Comparison of ENCODE assay signal across 8 cellular contexts in the genomic region with DNA sequence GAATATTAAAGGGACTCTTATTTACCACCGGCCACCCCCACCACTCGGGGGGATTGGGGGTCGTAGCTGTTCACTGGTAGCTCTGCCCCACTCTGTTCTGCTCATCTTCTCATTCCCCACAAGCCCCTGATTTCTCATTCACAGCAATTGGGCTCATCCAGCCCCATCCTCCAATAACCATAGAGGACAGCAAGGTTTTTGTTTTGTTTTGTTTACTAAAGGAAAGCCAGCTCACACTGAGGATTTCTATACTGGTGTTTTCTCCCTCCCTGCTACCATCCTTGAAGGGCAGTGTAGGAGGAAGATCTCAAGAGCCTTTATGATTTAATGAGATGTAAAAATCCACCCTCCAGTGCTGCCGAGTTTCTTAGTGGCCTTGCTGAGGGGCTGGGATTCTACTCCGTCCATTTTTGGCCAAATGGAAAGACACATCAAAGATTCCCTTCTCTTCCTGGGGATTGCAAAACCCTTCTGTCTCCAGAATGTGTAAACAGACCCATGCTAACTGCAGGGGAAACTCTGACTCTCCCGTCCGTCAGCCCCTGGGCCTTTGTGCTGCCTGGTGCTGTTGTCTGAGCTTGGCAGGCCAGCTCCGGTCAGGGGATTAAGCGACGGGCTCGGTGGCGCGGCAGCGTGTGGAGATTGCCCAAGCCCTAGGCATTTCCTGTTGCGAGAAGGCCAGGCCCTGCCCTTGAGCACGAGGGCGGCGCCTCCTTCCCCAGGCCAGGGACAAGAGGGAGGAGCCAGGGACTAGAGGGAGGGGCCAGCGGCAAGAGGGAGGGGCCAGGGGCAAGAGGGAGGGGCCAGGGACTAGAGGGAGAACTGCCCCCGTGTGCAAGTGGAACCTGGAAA.
DNase-seq lines count a peak whose midpoint lies in the region; ATAC-seq and TF ChIP-seq lines count a peak whose summit lies in the region.

No MANE protein-coding gene starts in this region.

- intact Hi-C loops in activated CD4-positive, alpha-beta memory T cell treated with anti-CD3 and anti-CD28 coated beads for 36 hours (cut with micrococcal nuclease), result no loop called here

- POLR2A ChIA-PET in activated CD4-positive, alpha-beta memory T cell treated with anti-CD3 and anti-CD28 coated beads, Interleukin-2, amount 10 ng/mL, durations not matched to agents 7 days and 5 days (lab: Charles Lee), result no interaction called here
- POLR2A ChIA-PET in activated CD4-positive, alpha-beta memory T cell treated with anti-CD3 and anti-CD28 coated beads for 36 hours (lab: Charles Lee), result no interaction called here

- no peak for TF ChIP-seq CTCF in type B pancreatic cell (conservative IDR thresholded peaks at IDR 0.05)

- peaks cover 34% of the 10 kb centered on the region for H3K27me3 Mint-ChIP-seq in activated CD4-positive, alpha-beta memory T cell treated with anti-CD3 and anti-CD28 coated beads, Interleukin-2, amount 10 ng/mL, durations not matched to agents 7 days and 5 days
- peaks cover 27% of the 10 kb centered on the region for H3K27me3 Mint-ChIP-seq in activated CD4-positive, alpha-beta memory T cell treated with anti-CD3 and anti-CD28 coated beads for 36 hours
- no peaks in the 10 kb centered on the region for H3K27me3 Mint-ChIP-seq in type B pancreatic cell

- H3K36me3 Mint-ChIP-seq in activated CD4-positive, alpha-beta memory T cell treated with anti-CD3 and anti-CD28 coated beads, Interleukin-2, amount 10 ng/mL, durations not matched to agents 7 days and 5 days (ENCODE audit: low read depth), result no peaks in the 10 kb centered on the region
- no peaks in the 10 kb centered on the region for H3K36me3 Mint-ChIP-seq in activated CD4-positive, alpha-beta memory T cell treated with anti-CD3 and anti-CD28 coated beads for 36 hours
- peaks cover 44% of the 10 kb centered on the region for H3K36me3 Mint-ChIP-seq in type B pancreatic cell

- CTCF ChIA-PET in activated CD4-positive, alpha-beta memory T cell treated with anti-CD3 and anti-CD28 coated beads, Interleukin-2, amount 10 ng/mL, durations not matched to agents 7 days and 5 days (lab: Charles Lee), result no interaction called here
- CTCF ChIA-PET in activated CD4-positive, alpha-beta memory T cell treated with anti-CD3 and anti-CD28 coated beads for 36 hours (lab: Charles Lee), result no interaction called here

- no peak overlapping the region for H3K27ac Mint-ChIP-seq in activated CD4-positive, alpha-beta memory T cell treated with anti-CD3 and anti-CD28 coated beads, Interleukin-2, amount 10 ng/mL, durations not matched to agents 7 days and 5 days
- no peak overlapping the region for H3K27ac Mint-ChIP-seq in activated CD4-positive, alpha-beta memory T cell treated with anti-CD3 and anti-CD28 coated beads for 36 hours
- H3K27ac Mint-ChIP-seq in type B pancreatic cell, result peak overlapping the region; percentile 11

- H3K4me1 Mint-ChIP-seq in activated CD4-positive, alpha-beta memory T cell treated with anti-CD3 and anti-CD28 coated beads, Interleukin-2, amount 10 ng/mL, durations not matched to agents 7 days and 5 days, result no peaks in the 10 kb centered on the region
- H3K4me1 Mint-ChIP-seq in activated CD4-positive, alpha-beta memory T cell treated with anti-CD3 and anti-CD28 coated beads for 36 hours (ENCODE audit: low read depth), result peaks cover 4% of the 10 kb centered on the region
- peaks cover 18% of the 10 kb centered on the region for H3K4me1 Mint-ChIP-seq in type B pancreatic cell (ENCODE audit: unreplicated experiment)

- H3K27ac ChIP-seq in epithelial cell of prostate, result peak overlapping the region; percentile 65

- DNase-seq in activated CD4-positive, alpha-beta memory T cell treated with anti-CD3 and anti-CD28 coated beads, Interleukin-2, amount 10 ng/mL, durations not matched to agents 7 days and 5 days, result peak; percentile 18
- DNase-seq in activated CD4-positive, alpha-beta memory T cell treated with anti-CD3 and anti-CD28 coated beads for 36 hours, result no peak
- DNase-seq in SIG-M5 (lab: John Stamatoyannopoulos, UW) (peak; percentile 45), epithelial cell of prostate (ENCODE audit: low read depth, low spot score) (no peak), mesenteric fat pad (ENCODE audit: low spot score) (peak; percentile 96), type B pancreatic cell (ENCODE audit: extremely low spot score, unreplicated experiment) (peak; percentile 71)

- no peaks in the 10 kb centered on the region for H3K9me3 Mint-ChIP-seq in activated CD4-positive, alpha-beta memory T cell treated with anti-CD3 and anti-CD28 coated beads, Interleukin-2, amount 10 ng/mL, durations not matched to agents 7 days and 5 days
- no peaks in the 10 kb centered on the region for H3K9me3 Mint-ChIP-seq in activated CD4-positive, alpha-beta memory T cell treated with anti-CD3 and anti-CD28 coated beads for 36 hours
- H3K9me3 Mint-ChIP-seq in type B pancreatic cell, result no peaks in the 10 kb centered on the region

- ATAC-seq in GM18498 (IDR thresholded peaks at IDR 0.05; ENCODE audit: unreplicated experiment) (no peak), HG03097 (IDR thresholded peaks at IDR 0.05; ENCODE audit: low FRiP score, unreplicated experiment) (no peak)

- H3K4me3 Mint-ChIP-seq in activated CD4-positive, alpha-beta memory T cell treated with anti-CD3 and anti-CD28 coated beads, Interleukin-2, amount 10 ng/mL, durations not matched to agents 7 days and 5 days, result no peak overlapping the region
- H3K4me3 Mint-ChIP-seq in activated CD4-positive, alpha-beta memory T cell treated with anti-CD3 and anti-CD28 coated beads for 36 hours, result no peak overlapping the region
- H3K4me3 Mint-ChIP-seq in type B pancreatic cell, result no peak overlapping the region

Comparison
In these comparisons a context has a peak if more than half of its experiments do, and no peak if none do; other contexts are left out.
1. DNase-seq: peak in activated CD4-positive, alpha-beta memory T cell treated with anti-CD3 and anti-CD28 coated beads, Interleukin-2, amount 10 ng/mL, durations not matched to agents 7 days and 5 days (single experiment), SIG-M5 (single experiment), mesenteric fat pad (single experiment) and type B pancreatic cell (single experiment); none in activated CD4-positive, alpha-beta memory T cell treated with anti-CD3 and anti-CD28 coated beads for 36 hours (single experiment) and epithelial cell of prostate (single experiment).